Comparison of ENCODE assay signal across 8 cellular contexts in genomic region chr22:32796865-32797573, GRCh38.
DNase-seq lines count a peak whose midpoint lies in the region; ATAC-seq and TF ChIP-seq lines count a peak whose summit lies in the region.

No MANE protein-coding gene starts in this region.

- H3K4me3 ChIP-seq in DND-41 (ENCODE audit: low read depth in 1 of 2, low read length in 2 of 2), result no peak overlapping the region
- H3K4me3 ChIP-seq in MM.1S (ENCODE audit: low read length), result no peak overlapping the region

- H3K27ac ChIP-seq in DND-41 (ENCODE audit: low read length) (no peak overlapping the region), MM.1S (ENCODE audit: low read length) (no peak overlapping the region), caudate nucleus (ENCODE audit: low read depth, low read length) (no peak overlapping the region)

- no peak overlapping the region for H3K4me2 ChIP-seq in DND-41 (ENCODE audit: insufficient read depth, low read length)
- peak overlapping the region; percentile 41; the same call in 1 of the 2 replicates for H3K4me2 ChIP-seq in MM.1S (ENCODE audit: low read depth, low read length)

- H3K27me3 ChIP-seq in DND-41 (ENCODE audit: insufficient read depth, low read length, poor library complexity), result no peaks in the 10 kb centered on the region
- peaks cover 10% of the 10 kb centered on the region; the same call in 1 of the 2 replicates for H3K27me3 ChIP-seq in MM.1S (replicated peaks; ENCODE audit: insufficient read depth, low read length)

- H3K4me1 ChIP-seq in DND-41 (ENCODE audit: insufficient read depth, low read length), result peaks cover 20% of the 10 kb centered on the region
- no peaks in the 10 kb centered on the region for H3K4me1 ChIP-seq in MM.1S (ENCODE audit: low read length)

- H3F3A ChIP-seq in MM.1S (ENCODE audit: insufficient read depth, low read length), result no peaks in the 10 kb centered on the region

- H3K79me2 ChIP-seq in DND-41 (ENCODE audit: insufficient read depth, low read length) (no peaks in the 10 kb centered on the region), MM.1S (ENCODE audit: low read length) (no peaks in the 10 kb centered on the region)

- ATAC-seq in DND-41 (ENCODE audit: insufficient read depth, low read depth) (peak; percentile 97), GM18511 (IDR thresholded peaks at IDR 0.05; ENCODE audit: unreplicated experiment) (no peak)

- DNase-seq in DND-41, result peak; percentile 68
- peak; percentile 57 for DNase-seq in MM.1S
- peak; percentile 17 for DNase-seq in activated CD4-positive, CD25-positive, alpha-beta regulatory T cell treated with anti-CD3 and anti-CD28 coated beads, Interleukin-2, amount 50 U/mL, for 16 hours (ENCODE audit: low read depth, low spot score)
- peak in 57 of 61 donors; percentile 3 to 83 (median 59) for DNase-seq in caudate nucleus (lab: John Stamatoyannopoulos, UW)
- DNase-seq in kidney tubule cell (ENCODE audit: low spot score), result peak; percentile 54
- peak; percentile 49 for DNase-seq in stimulated activated CD4-positive, alpha-beta T cell treated with anti-CD3 and anti-CD28 coated beads, Interleukin-4, amount 100 ng/mL, for 1 hour
- no peak for DNase-seq in DMS114 treated with DMSO at 0.1 percent for 48 hours (lab: John Stamatoyannopoulos, UW; ENCODE audit: unreplicated experiment)

- H3K9me3 ChIP-seq in DND-41 (ENCODE audit: insufficient read depth, low read length, severe bottlenecking) (no peaks in the 10 kb centered on the region), MM.1S (replicated peaks; ENCODE audit: insufficient read depth, low read length) (no peaks in the 10 kb centered on the region)

- H3K36me3 ChIP-seq in DND-41 (ENCODE audit: insufficient read depth, low read length) (no peaks in the 10 kb centered on the region), MM.1S (replicated peaks; ENCODE audit: insufficient read depth, low read length) (no peaks in the 10 kb centered on the region)

- H3K9ac ChIP-seq in DND-41 (ENCODE audit: low read depth, low read length), result no peak overlapping the region
- H3K9ac ChIP-seq in MM.1S (ENCODE audit: low read length), result no peak overlapping the region

- no peaks in the 10 kb centered on the region for H3K9me2 ChIP-seq in MM.1S (replicated peaks; ENCODE audit: insufficient read depth, low read length)

- H4K20me1 ChIP-seq in DND-41 (ENCODE audit: insufficient read depth, low read length) (no peaks in the 10 kb centered on the region), MM.1S (ENCODE audit: insufficient read depth, low read length) (no peaks in the 10 kb centered on the region)

- peak; percentile 95 for TF ChIP-seq CTCF in DND-41 (IDR thresholded peaks at IDR 0.05; ENCODE audit: borderline replicate concordance, extremely low read depth, low read length, poor library complexity, severe bottlenecking)
- TF ChIP-seq CTCF in MM.1S (IDR thresholded peaks at IDR 0.05; ENCODE audit: low read length), result peak; percentile 93

- H2AFZ ChIP-seq in DND-41 (ENCODE audit: low read depth, low read length) (no peak overlapping the region; the same call in 1 of the 2 replicates), MM.1S (ENCODE audit: low read length) (peak overlapping the region; percentile 54)
